12 cellular contexts compared by ENCODE assay signal in the genomic region with DNA sequence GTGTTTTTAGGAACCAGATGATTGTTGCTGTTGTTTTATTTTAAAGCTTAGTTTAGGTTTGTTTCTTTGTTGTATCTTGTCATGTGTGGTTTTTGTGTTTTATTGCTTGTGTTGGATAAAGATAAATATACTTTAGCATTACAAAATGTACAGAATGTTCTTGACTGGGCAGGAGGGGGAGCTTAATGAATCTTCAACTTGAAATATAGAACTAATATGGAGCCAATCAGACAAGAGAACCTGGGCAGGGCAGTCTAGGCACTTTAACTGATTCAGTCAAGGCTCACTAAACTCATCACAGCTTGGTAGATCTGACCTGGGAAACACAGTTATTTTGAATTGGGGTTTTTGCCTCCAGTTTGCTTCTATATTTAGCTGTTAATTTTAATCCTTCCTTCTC.
DNase-seq lines count a peak whose midpoint lies in the region; ATAC-seq and TF ChIP-seq lines count a peak whose summit lies in the region.
"Had no signal": no experiment of that assay in that cellular context is flagged by ENCODE, and none has a peak within 500 bp of the region (broad histone marks: within the 10 kb centered on the region; RNA-seq: fewer than 3 reads in every experiment).

No MANE protein-coding gene starts in this region.

- DNase-seq in Right ventricle myocardium superior, result no peak
- DNase-seq in cardiac septum (ENCODE audit: low spot score), result no peak
- no peak for DNase-seq in kidney epithelial cell (ENCODE audit: low read depth)
- no peak for DNase-seq in uterus
- DNase-seq in omental fat pad (ENCODE audit: low spot score), result no peak
- DNase-seq in SIG-M5 treated with dmso at 0.1 percent for 504 hours (lab: John Stamatoyannopoulos, UW; ENCODE audit: unreplicated experiment), result no peak
- DNase-seq: cortex of kidney, H9 had no signal

- no peak for TF ChIP-seq CTCF in kidney epithelial cell (IDR thresholded peaks at IDR 0.05; ENCODE audit: insufficient read depth, low read length, poor library complexity, severe bottlenecking)
- TF ChIP-seq CTCF in uterus (IDR thresholded peaks at IDR 0.05), result no peak
- no peak for TF ChIP-seq CTCF in omental fat pad (IDR thresholded peaks at IDR 0.05)

- ATAC-seq in Right ventricle myocardium superior (ENCODE audit: poor library complexity) (peak; percentile 44), SK-N-SH treated with all-trans-retinoic acid at 6 μM for 48 hours (peak; percentile 72), omental fat pad (ENCODE audit: low FRiP score) (no peak), GM21515 (IDR thresholded peaks at IDR 0.05; ENCODE audit: unreplicated experiment) (no peak)

- no peaks in the 10 kb centered on the region for H3K36me3 ChIP-seq in kidney epithelial cell (ENCODE audit: control insufficient read depth, insufficient read depth, low read length)
- H3K36me3 ChIP-seq in uterus, result no peaks in the 10 kb centered on the region

- TF ChIP-seq POLR2A in uterus (IDR thresholded peaks at IDR 0.05), result no peak

- peak overlapping the region; percentile 67 to 80 for H3K27ac ChIP-seq in uterus
- H3K27ac ChIP-seq: 22Rv1, SK-N-MC had no signal

- no peaks in the 10 kb centered on the region for H3K4me1 ChIP-seq in uterus

- H3K27me3 ChIP-seq in kidney epithelial cell (ENCODE audit: control insufficient read depth, insufficient read depth, low read length) (no peaks in the 10 kb centered on the region), uterus (no peaks in the 10 kb centered on the region)

- H3K4me3 ChIP-seq in kidney epithelial cell (ENCODE audit: low read depth, low read length) (peak overlapping the region; percentile 31), uterus (peak overlapping the region; percentile 30 to 31)
- H3K4me3 ChIP-seq: SK-N-MC had no signal

- H3K9me3 ChIP-seq in uterus, result no peaks in the 10 kb centered on the region

- intact Hi-C loops in Right ventricle myocardium superior (cut with DNase I) (no loop called here), cardiac septum (cut with DNase I) (no loop called here), uterus (cut with DNase I; ENCODE audit: low total_unique reads) (no loop called here)

TF ChIP-seq in SK-N-SH treated with all-trans-retinoic acid at 6 μM for 48 hours, 23 proteins besides CTCF, POLR2A, EP300 and RAD21:
- TF ChIP-seq, protein P1, sequence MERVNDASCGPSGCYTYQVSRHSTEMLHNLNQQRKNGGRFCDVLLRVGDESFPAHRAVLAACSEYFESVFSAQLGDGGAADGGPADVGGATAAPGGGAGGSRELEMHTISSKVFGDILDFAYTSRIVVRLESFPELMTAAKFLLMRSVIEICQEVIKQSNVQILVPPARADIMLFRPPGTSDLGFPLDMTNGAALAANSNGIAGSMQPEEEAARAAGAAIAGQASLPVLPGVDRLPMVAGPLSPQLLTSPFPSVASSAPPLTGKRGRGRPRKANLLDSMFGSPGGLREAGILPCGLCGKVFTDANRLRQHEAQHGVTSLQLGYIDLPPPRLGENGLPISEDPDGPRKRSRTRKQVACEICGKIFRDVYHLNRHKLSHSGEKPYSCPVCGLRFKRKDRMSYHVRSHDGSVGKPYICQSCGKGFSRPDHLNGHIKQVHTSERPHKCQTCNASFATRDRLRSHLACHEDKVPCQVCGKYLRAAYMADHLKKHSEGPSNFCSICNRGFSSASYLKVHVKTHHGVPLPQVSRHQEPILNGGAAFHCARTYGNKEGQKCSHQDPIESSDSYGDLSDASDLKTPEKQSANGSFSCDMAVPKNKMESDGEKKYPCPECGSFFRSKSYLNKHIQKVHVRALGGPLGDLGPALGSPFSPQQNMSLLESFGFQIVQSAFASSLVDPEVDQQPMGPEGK (CRISPR knock-in tag; IDR thresholded peaks at IDR 0.05; ENCODE audit: borderline replicate concordance), result no peak
- TF ChIP-seq PPARA (CRISPR knock-in tag; IDR thresholded peaks at IDR 0.05; ENCODE audit: borderline replicate concordance), result no peak
- TF ChIP-seq, protein P2, sequence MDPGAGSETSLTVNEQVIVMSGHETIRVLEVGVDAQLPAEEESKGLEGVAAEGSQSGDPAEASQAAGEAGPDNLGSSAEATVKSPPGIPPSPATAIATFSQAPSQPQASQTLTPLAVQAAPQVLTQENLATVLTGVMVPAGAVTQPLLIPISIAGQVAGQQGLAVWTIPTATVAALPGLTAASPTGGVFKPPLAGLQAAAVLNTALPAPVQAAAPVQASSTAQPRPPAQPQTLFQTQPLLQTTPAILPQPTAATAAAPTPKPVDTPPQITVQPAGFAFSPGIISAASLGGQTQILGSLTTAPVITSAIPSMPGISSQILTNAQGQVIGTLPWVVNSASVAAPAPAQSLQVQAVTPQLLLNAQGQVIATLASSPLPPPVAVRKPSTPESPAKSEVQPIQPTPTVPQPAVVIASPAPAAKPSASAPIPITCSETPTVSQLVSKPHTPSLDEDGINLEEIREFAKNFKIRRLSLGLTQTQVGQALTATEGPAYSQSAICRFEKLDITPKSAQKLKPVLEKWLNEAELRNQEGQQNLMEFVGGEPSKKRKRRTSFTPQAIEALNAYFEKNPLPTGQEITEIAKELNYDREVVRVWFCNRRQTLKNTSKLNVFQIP (CRISPR knock-in tag; IDR thresholded peaks at IDR 0.05; ENCODE audit: borderline replicate concordance, low read depth), result no peak
- no peak for TF ChIP-seq ARNTL (CRISPR knock-in tag; IDR thresholded peaks at IDR 0.05; ENCODE audit: borderline replicate concordance, low read depth)
- TF ChIP-seq OSR1 (CRISPR knock-in tag; IDR thresholded peaks at IDR 0.05), result no peak
- TF ChIP-seq TCF4 (CRISPR knock-in tag; IDR thresholded peaks at IDR 0.05; ENCODE audit: borderline replicate concordance), result no peak
- TF ChIP-seq, protein P3, sequence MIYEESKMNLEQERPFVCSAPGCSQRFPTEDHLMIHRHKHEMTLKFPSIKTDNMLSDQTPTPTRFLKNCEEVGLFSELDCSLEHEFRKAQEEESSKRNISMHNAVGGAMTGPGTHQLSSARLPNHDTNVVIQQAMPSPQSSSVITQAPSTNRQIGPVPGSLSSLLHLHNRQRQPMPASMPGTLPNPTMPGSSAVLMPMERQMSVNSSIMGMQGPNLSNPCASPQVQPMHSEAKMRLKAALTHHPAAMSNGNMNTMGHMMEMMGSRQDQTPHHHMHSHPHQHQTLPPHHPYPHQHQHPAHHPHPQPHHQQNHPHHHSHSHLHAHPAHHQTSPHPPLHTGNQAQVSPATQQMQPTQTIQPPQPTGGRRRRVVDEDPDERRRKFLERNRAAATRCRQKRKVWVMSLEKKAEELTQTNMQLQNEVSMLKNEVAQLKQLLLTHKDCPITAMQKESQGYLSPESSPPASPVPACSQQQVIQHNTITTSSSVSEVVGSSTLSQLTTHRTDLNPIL (CRISPR knock-in tag; IDR thresholded peaks at IDR 0.05; ENCODE audit: low read depth), result no peak
- TF ChIP-seq, protein P4, sequence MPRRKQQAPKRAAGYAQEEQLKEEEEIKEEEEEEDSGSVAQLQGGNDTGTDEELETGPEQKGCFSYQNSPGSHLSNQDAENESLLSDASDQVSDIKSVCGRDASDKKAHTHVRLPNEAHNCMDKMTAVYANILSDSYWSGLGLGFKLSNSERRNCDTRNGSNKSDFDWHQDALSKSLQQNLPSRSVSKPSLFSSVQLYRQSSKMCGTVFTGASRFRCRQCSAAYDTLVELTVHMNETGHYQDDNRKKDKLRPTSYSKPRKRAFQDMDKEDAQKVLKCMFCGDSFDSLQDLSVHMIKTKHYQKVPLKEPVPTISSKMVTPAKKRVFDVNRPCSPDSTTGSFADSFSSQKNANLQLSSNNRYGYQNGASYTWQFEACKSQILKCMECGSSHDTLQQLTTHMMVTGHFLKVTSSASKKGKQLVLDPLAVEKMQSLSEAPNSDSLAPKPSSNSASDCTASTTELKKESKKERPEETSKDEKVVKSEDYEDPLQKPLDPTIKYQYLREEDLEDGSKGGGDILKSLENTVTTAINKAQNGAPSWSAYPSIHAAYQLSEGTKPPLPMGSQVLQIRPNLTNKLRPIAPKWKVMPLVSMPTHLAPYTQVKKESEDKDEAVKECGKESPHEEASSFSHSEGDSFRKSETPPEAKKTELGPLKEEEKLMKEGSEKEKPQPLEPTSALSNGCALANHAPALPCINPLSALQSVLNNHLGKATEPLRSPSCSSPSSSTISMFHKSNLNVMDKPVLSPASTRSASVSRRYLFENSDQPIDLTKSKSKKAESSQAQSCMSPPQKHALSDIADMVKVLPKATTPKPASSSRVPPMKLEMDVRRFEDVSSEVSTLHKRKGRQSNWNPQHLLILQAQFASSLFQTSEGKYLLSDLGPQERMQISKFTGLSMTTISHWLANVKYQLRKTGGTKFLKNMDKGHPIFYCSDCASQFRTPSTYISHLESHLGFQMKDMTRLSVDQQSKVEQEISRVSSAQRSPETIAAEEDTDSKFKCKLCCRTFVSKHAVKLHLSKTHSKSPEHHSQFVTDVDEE (CRISPR knock-in tag; IDR thresholded peaks at IDR 0.05), result no peak
- TF ChIP-seq CSDC2 (CRISPR knock-in tag; IDR thresholded peaks at IDR 0.05), result no peak
- TF ChIP-seq ZNF70 (CRISPR knock-in tag; IDR thresholded peaks at IDR 0.05), result no peak
TF ChIP-seq in SK-N-SH treated with all-trans-retinoic acid at 6 μM for 48 hours: peak in this region for 0.

Comparison
In these comparisons a context has a peak if more than half of its experiments do, and no peak if none do; other contexts are left out.
1. ATAC-seq: peak in Right ventricle myocardium superior (single experiment) and SK-N-SH treated with all-trans-retinoic acid at 6 μM for 48 hours (single experiment); none in omental fat pad (single experiment) and GM21515 (single experiment).